1 cellular context compared by ENCODE assay signal in genomic region chr7:77383333-77383740, GRCh38.
TF ChIP-seq lines count a peak whose summit lies in the region.

No MANE protein-coding gene starts in this region.

TF ChIP-seq in liver, 16 proteins besides CTCF, POLR2A, EP300 and RAD21 (continued from another document):
- TF ChIP-seq SP1 (IDR thresholded peaks at IDR 0.05) (peak; percentile 86), FOXA2 (IDR thresholded peaks at IDR 0.05) (no peak), HNF4A (conservative IDR thresholded peaks at IDR 0.05) (peak; percentile 75 to 82), ATF3 (IDR thresholded peaks at IDR 0.05) (peak; percentile 86), GABPA (IDR thresholded peaks at IDR 0.05 in 1 of 2, conservative IDR thresholded peaks at IDR 0.05 in 1 of 2) (peak in 1 of 2 donors; percentile 26)
TF ChIP-seq in liver: peak in this region for 10.
